ENCODE assay signal across 26 cellular contexts in the genomic region with DNA sequence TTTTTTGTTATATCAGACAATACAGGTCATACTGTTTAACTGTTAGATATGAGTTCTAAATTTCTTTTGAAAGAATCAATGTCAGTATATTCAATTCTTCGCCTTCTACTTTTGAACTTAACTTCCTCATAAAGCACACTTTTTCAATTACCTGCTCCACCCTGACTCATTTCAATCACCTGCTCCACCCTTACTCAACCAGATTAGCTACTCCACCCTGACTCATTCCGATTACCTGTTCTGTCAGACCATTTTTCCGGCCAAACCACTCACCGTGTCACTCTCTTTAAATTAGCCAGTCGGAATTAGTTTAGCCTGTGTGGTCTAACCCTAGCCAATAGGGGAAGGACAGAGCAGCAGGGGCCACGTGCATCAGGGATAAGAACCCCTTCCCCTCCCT.
"Had no signal": no experiment of that assay in that cellular context is flagged by ENCODE, and none has a peak within 500 bp of the region (broad histone marks: within the 10 kb centered on the region; RNA-seq: fewer than 3 reads in every experiment).

No MANE protein-coding gene starts in this region.

- H3K4me3 ChIP-seq: colonic mucosa, esophagus squamous epithelium, left ventricle myocardium inferior, lower lobe of right lung, neural progenitor cell, pancreas, stomach, thoracic aorta had no signal

- ATAC-seq: left cardiac atrium; lower lobe of right lung; natural killer cell treated with Interleukin-12 subunit alpha and Interleukin-12 subunit beta and Interleukin-15 and Interleukin-18, amount 100 ng/mL, for 72 hours; pancreas; right cardiac atrium had no signal

- H2AFZ ChIP-seq: neural progenitor cell had no signal

- FAIRE-seq: endothelial cell of umbilical vein, keratinocyte, small intestine, urothelium cell line had no signal

- H3K4me3 Mint-ChIP-seq: endodermal cell; immature natural killer cell; natural killer cell treated with Interleukin-12 subunit alpha and Interleukin-12 subunit beta and Interleukin-15 and Interleukin-18, amount 100 ng/mL, for 72 hours; neural progenitor cell had no signal

- DNase-seq: colonic mucosa; effector CD4-positive, alpha-beta T cell; endodermal cell; esophagus squamous epithelium; foreskin fibroblast; immature natural killer cell; left cardiac atrium; left ventricle myocardium inferior; lower lobe of right lung; mesenchymal stem cell; midbrain; occipital lobe; pancreas; right cardiac atrium; small intestine; stimulated activated CD4-positive, alpha-beta T cell treated with anti-CD3 and anti-CD28 coated beads, Interleukin-12 subunit alpha, Interleukin-12 subunit beta, amount 100 ng/mL, for 4 hours; stimulated activated naive CD4-positive, alpha-beta T cell; stomach; substantia nigra had no signal

- H3K36me3 ChIP-seq: colonic mucosa, esophagus squamous epithelium, left ventricle myocardium inferior, lower lobe of right lung, neural progenitor cell, pancreas, stomach, thoracic aorta had no signal

- H3K36me3 Mint-ChIP-seq: immature natural killer cell; natural killer cell treated with Interleukin-12 subunit alpha and Interleukin-12 subunit beta and Interleukin-15 and Interleukin-18, amount 100 ng/mL, for 72 hours; neural progenitor cell had no signal

- H3K27me3 ChIP-seq: colonic mucosa, esophagus squamous epithelium, neural progenitor cell, pancreas had no signal

- H3K4me1 ChIP-seq: colonic mucosa, left ventricle myocardium inferior, lower lobe of right lung, neural progenitor cell, pancreas, stomach had no signal

- H3K4me1 Mint-ChIP-seq: endodermal cell, immature natural killer cell, neural progenitor cell had no signal

- H3K27me3 Mint-ChIP-seq: natural killer cell treated with Interleukin-12 subunit alpha and Interleukin-12 subunit beta and Interleukin-15 and Interleukin-18, amount 100 ng/mL, for 72 hours; progenitor cell of endocrine pancreas had no signal

- H3K9me3 ChIP-seq: colonic mucosa, esophagus squamous epithelium, left ventricle myocardium inferior, lower lobe of right lung, pancreas, stomach, thoracic aorta had no signal

- H3K9me3 Mint-ChIP-seq: natural killer cell treated with Interleukin-12 subunit alpha and Interleukin-12 subunit beta and Interleukin-15 and Interleukin-18, amount 100 ng/mL, for 72 hours had no signal

- H3K9ac ChIP-seq: neural progenitor cell had no signal

- H3K4me2 ChIP-seq: neural progenitor cell had no signal

- H3K27ac ChIP-seq: colonic mucosa, left ventricle myocardium inferior, lower lobe of right lung, neural progenitor cell, pancreas, stomach, thoracic aorta had no signal

- H3K27ac Mint-ChIP-seq: endodermal cell; immature natural killer cell; natural killer cell treated with Interleukin-12 subunit alpha and Interleukin-12 subunit beta and Interleukin-15 and Interleukin-18, amount 100 ng/mL, for 72 hours; neural progenitor cell; progenitor cell of endocrine pancreas had no signal
